Comparison of ENCODE assay signal across 10 cellular contexts in the genomic region with DNA sequence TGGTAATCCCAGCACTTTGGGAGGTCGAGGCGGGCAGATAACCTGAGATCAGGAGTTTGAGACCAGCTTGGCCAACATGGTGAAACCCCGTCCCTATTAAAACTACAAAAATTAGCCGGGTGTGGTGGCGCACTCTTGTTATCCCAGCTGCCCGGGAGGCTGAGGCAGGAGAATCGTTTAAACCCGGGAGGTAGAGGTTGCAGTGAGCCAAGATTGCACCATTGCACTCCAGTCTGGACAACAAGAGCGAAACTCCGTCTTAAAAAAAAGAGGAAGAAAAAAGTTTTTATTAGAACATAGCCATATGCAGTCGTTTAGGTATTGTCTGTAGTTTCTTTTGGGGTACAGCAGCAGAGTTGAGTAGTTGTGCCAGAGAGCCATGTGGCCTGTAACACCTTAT. TPM values are rescaled to one million over a fixed set of nuclear protein-coding genes. Genes with fewer than 3 reads are reported as not detected.
A peak's percentile ranks its signal among the peaks of the same experiment; 100 is the strongest.
DNase-seq lines count a peak whose midpoint lies in the region; ATAC-seq and TF ChIP-seq lines count a peak whose summit lies in the region.
"Had no signal": no experiment of that assay in that cellular context is flagged by ENCODE, and none has a peak within 500 bp of the region (broad histone marks: within the 10 kb centered on the region; RNA-seq: fewer than 3 reads in every experiment).

No MANE protein-coding gene starts in this region.

- H3K4me3 ChIP-seq in trophoblast cell (ENCODE audit: low read depth, low read length) (no peak overlapping the region), adrenal gland (peak overlapping the region in 1 of 4 donors; percentile 78)

- no peak overlapping the region for H3K4me2 ChIP-seq in trophoblast cell (ENCODE audit: low read length)

- no peaks in the 10 kb centered on the region for H3K36me3 ChIP-seq in trophoblast cell (ENCODE audit: control insufficient read depth in 1 of 2, insufficient read depth in 2 of 2, low read length in 2 of 2)
- no peaks in the 10 kb centered on the region for H3K36me3 ChIP-seq in adrenal gland (replicated peaks in 1 of 2)

- peaks cover 8% of the 10 kb centered on the region for H3K79me1 ChIP-seq in trophoblast cell (ENCODE audit: low read length)

- H3K4me1 ChIP-seq in trophoblast cell (ENCODE audit: control insufficient read depth in 1 of 2, insufficient read depth in 2 of 2, low read length in 2 of 2) (no peaks in the 10 kb centered on the region), adrenal gland (replicated peaks in 1 of 2) (peaks cover 33 to 63% of the 10 kb centered on the region in 2 donors)

- H3K27me3 Mint-ChIP-seq in WTC11 (ENCODE audit: low read depth) = no peaks in the 10 kb centered on the region
- H3K27me3 Mint-ChIP-seq: activated CD4-positive, alpha-beta T cell treated with anti-CD3 and anti-CD28 coated beads for 36 hours had no signal

- no peak for ATAC-seq in WTC11
- ATAC-seq: activated CD4-positive, alpha-beta T cell treated with anti-CD3 and anti-CD28 coated beads for 36 hours had no signal

- no peak overlapping the region for H4K8ac ChIP-seq in trophoblast cell (ENCODE audit: low read depth, low read length)

- no peak overlapping the region for H3K18ac ChIP-seq in trophoblast cell (ENCODE audit: low read length)

- TF ChIP-seq POLR2A in adrenal gland (IDR thresholded peaks at IDR 0.05) = no peak

- no peak for TF ChIP-seq CTCF in WTC11 (IDR thresholded peaks at IDR 0.05)
- TF ChIP-seq CTCF in adrenal gland (IDR thresholded peaks at IDR 0.05) = no peak

- no peak overlapping the region for H2BK120ac ChIP-seq in trophoblast cell (ENCODE audit: insufficient read depth, low read length, poor library complexity)

- peaks cover 24% of the 10 kb centered on the region for H3K4me1 Mint-ChIP-seq in WTC11

- POLR2A ChIA-PET in WTC11 (lab: Charles Lee) = no interaction called here

- H3K79me2 ChIP-seq in trophoblast cell (ENCODE audit: control insufficient read depth, insufficient read depth, low read length, poor library complexity) = peaks cover 11% of the 10 kb centered on the region

- H3K9ac ChIP-seq in trophoblast cell (ENCODE audit: low read length) = no peak overlapping the region

- H2AFZ ChIP-seq in trophoblast cell (ENCODE audit: insufficient read depth, low read length, poor library complexity) = no peak overlapping the region

- peaks cover 9% of the 10 kb centered on the region for H3K36me3 Mint-ChIP-seq in WTC11

- H3K4me3 Mint-ChIP-seq in WTC11 = 0 out of 2 replicates have a peak overlapping the region, but pooled peaks have one; percentile 99

- no peak overlapping the region for H4K12ac ChIP-seq in trophoblast cell (ENCODE audit: low read depth, low read length)

- H2AK5ac ChIP-seq in trophoblast cell (ENCODE audit: low read length) = no peak overlapping the region

- H2BK5ac ChIP-seq in trophoblast cell (ENCODE audit: low read depth, low read length, poor library complexity) = no peak overlapping the region

- in situ Hi-C loops in KBM-7 (cut with MboI; ENCODE audit: low pct_unique_long_range_greater_than_20kb, low sequenced_read_pairs) = no loop called here

- peaks cover 3% of the 10 kb centered on the region for H3K9me3 ChIP-seq in trophoblast cell (ENCODE audit: insufficient read depth, low read depth, low read length)
- no peaks in the 10 kb centered on the region for H3K9me3 ChIP-seq in adrenal gland (replicated peaks in 1 of 3)

- no peak overlapping the region for H3K27ac Mint-ChIP-seq in WTC11

- H3K27me3 ChIP-seq in trophoblast cell (ENCODE audit: insufficient read depth, low read length) (no peaks in the 10 kb centered on the region), adrenal gland (no peaks in the 10 kb centered on the region)

- no peaks in the 10 kb centered on the region for H3K9me3 Mint-ChIP-seq in WTC11

- H3K27ac ChIP-seq in trophoblast cell (ENCODE audit: low read depth, low read length) (no peak overlapping the region), adrenal gland (peak overlapping the region in 2 of 5 donors; percentile 6 to 23)

- H3K23ac ChIP-seq in trophoblast cell (ENCODE audit: low read length) = no peak overlapping the region

- no peak overlapping the region for H2BK12ac ChIP-seq in trophoblast cell (ENCODE audit: low read length)

- CTCF ChIA-PET in WTC11 (lab: Charles Lee) = interaction anchor here (0.7 kb wide), 1 partner anchor 197 kb away, joined by 3 read pairs; no protein-coding TSS in a partner anchor

- no CpG with 5 or more reads among the region's 11 CpGs for WGBS in trophoblast cell (ENCODE audit: extremely low coverage, insufficient coverage, insufficient read length)
- WGBS in adrenal gland, 4 donors = 74 to 78% (median 76%) methylated on average over 11 of the region's 11 CpGs

- H4K91ac ChIP-seq in trophoblast cell (ENCODE audit: low read depth, low read length) = no peak overlapping the region

- intact Hi-C loops in adrenal gland (cut with DNase I) = loop anchor here in 1 of 2 donors (5.0 kb wide), 1 partner anchor 36 kb away; no protein-coding TSS in a partner anchor

- DNase-seq in GF-D8 (lab: John Stamatoyannopoulos, UW) (peak; percentile 45), KBM-7 (peak; percentile 70), WTC11 (ENCODE audit: low spot score) (no peak), trophoblast cell (no peak), adrenal gland (no peak), mesenteric fat pad (ENCODE audit: low spot score) (no peak)
- no peak for DNase-seq in stimulated activated CD4-positive, alpha-beta T cell treated with anti-CD3 and anti-CD28 coated beads, Interleukin-15, amount 100 ng/mL, for 24 hours
- DNase-seq: activated CD4-positive, alpha-beta T cell treated with anti-CD3 and anti-CD28 coated beads for 36 hours; aorta; NCI-H1417 treated with DMSO at 0.1 percent for 48 hours had no signal

- H3K14ac ChIP-seq in trophoblast cell (ENCODE audit: low read length) = no peak overlapping the region

- peak overlapping the region; percentile 81 for H3K4ac ChIP-seq in trophoblast cell (ENCODE audit: low read depth, low read length)

TF ChIP-seq in WTC11, 78 proteins besides CTCF, POLR2A, EP300 and RAD21:
- TF ChIP-seq ESRRA (CRISPR knock-in tag; IDR thresholded peaks at IDR 0.05; ENCODE audit: borderline replicate concordance) = no peak
- TF ChIP-seq, protein P1, sequence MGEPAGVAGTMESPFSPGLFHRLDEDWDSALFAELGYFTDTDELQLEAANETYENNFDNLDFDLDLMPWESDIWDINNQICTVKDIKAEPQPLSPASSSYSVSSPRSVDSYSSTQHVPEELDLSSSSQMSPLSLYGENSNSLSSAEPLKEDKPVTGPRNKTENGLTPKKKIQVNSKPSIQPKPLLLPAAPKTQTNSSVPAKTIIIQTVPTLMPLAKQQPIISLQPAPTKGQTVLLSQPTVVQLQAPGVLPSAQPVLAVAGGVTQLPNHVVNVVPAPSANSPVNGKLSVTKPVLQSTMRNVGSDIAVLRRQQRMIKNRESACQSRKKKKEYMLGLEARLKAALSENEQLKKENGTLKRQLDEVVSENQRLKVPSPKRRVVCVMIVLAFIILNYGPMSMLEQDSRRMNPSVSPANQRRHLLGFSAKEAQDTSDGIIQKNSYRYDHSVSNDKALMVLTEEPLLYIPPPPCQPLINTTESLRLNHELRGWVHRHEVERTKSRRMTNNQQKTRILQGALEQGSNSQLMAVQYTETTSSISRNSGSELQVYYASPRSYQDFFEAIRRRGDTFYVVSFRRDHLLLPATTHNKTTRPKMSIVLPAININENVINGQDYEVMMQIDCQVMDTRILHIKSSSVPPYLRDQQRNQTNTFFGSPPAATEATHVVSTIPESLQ (CRISPR knock-in tag; IDR thresholded peaks at IDR 0.05) = no peak
- TF ChIP-seq ATF1 (CRISPR knock-in tag; IDR thresholded peaks at IDR 0.05) = no peak
- TF ChIP-seq, protein P2, sequence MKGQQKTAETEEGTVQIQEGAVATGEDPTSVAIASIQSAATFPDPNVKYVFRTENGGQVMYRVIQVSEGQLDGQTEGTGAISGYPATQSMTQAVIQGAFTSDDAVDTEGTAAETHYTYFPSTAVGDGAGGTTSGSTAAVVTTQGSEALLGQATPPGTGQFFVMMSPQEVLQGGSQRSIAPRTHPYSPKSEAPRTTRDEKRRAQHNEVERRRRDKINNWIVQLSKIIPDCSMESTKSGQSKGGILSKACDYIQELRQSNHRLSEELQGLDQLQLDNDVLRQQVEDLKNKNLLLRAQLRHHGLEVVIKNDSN (CRISPR knock-in tag; IDR thresholded peaks at IDR 0.05) = no peak
- TF ChIP-seq, protein P3, sequence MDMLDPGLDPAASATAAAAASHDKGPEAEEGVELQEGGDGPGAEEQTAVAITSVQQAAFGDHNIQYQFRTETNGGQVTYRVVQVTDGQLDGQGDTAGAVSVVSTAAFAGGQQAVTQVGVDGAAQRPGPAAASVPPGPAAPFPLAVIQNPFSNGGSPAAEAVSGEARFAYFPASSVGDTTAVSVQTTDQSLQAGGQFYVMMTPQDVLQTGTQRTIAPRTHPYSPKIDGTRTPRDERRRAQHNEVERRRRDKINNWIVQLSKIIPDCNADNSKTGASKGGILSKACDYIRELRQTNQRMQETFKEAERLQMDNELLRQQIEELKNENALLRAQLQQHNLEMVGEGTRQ (CRISPR knock-in tag; IDR thresholded peaks at IDR 0.05) = no peak

RNA-seq across cellular contexts. Expression of gene ADIPOR2, which starts 2.0 kb away (rescaled TPM):
- total RNA-seq in WTC11 (2021) = 36.0 to 39.2 TPM (median 38.4 TPM) in 3 replicates
- polyA plus RNA-seq in trophoblast cell (2013) = 37.0 and 37.3 TPM in 2 replicates
- 100 to 1,000 TPM in 5 of 8 donors, 10 to 100 TPM in 3; 59.5 to 214 (median 130) TPM for total RNA-seq in adrenal gland
- polyA plus RNA-seq in adrenal gland = 100 to 1,000 TPM in 1 of 3 donors, 10 to 100 TPM in 2; 46.2 to 147 (median 66.0) TPM
- total RNA-seq in mesenteric fat pad = 119 TPM

Comparison
In these comparisons a context has a peak if more than half of its experiments do, and no peak if none do; other contexts are left out.
1. DNase-seq: peak in GF-D8 (single experiment) and KBM-7 (single experiment); none in WTC11 (single experiment), trophoblast cell (0 of 2), adrenal gland (0 of 7), mesenteric fat pad (single experiment) and stimulated activated CD4-positive, alpha-beta T cell treated with anti-CD3 and anti-CD28 coated beads, Interleukin-15, amount 100 ng/mL, for 24 hours (single experiment).